1 cellular context compared by ENCODE assay signal in the genomic region with DNA sequence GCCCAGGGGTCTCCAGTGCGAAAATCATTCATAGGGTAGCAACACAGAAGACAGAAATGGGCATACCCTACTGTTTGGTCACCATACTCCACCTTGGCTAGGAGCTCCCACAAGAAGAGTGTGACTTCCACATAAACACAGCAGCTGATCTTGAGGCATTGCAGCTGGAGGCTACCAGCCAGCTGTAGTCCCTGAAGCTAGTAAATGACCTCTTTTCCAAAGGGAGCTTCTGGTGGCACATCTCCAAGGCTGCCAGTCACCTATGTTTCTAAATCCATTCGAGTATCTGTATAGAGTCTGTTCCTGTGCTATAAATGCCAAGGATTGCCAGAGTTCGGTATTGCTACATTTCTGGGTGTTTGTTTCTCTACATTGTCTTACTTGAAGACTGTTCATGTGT.
TF ChIP-seq lines count a peak whose summit lies in the region.

No MANE protein-coding gene starts in this region.

TF ChIP-seq in GM12878, 131 proteins besides CTCF, POLR2A, EP300 and RAD21 (continued from another document):
- TF ChIP-seq, protein P1, sequence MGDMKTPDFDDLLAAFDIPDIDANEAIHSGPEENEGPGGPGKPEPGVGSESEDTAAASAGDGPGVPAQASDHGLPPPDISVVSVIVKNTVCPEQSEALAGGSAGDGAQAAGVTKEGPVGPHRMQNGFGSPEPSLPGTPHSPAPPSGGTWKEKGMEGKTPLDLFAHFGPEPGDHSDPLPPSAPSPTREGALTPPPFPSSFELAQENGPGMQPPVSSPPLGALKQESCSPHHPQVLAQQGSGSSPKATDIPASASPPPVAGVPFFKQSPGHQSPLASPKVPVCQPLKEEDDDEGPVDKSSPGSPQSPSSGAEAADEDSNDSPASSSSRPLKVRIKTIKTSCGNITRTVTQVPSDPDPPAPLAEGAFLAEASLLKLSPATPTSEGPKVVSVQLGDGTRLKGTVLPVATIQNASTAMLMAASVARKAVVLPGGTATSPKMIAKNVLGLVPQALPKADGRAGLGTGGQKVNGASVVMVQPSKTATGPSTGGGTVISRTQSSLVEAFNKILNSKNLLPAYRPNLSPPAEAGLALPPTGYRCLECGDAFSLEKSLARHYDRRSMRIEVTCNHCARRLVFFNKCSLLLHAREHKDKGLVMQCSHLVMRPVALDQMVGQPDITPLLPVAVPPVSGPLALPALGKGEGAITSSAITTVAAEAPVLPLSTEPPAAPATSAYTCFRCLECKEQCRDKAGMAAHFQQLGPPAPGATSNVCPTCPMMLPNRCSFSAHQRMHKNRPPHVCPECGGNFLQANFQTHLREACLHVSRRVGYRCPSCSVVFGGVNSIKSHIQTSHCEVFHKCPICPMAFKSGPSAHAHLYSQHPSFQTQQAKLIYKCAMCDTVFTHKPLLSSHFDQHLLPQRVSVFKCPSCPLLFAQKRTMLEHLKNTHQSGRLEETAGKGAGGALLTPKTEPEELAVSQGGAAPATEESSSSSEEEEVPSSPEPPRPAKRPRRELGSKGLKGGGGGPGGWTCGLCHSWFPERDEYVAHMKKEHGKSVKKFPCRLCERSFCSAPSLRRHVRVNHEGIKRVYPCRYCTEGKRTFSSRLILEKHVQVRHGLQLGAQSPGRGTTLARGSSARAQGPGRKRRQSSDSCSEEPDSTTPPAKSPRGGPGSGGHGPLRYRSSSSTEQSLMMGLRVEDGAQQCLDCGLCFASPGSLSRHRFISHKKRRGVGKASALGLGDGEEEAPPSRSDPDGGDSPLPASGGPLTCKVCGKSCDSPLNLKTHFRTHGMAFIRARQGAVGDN (IDR thresholded peaks at IDR 0.05), result no peak
- TF ChIP-seq TCF12 (IDR thresholded peaks at IDR 0.05; ENCODE audit: low read depth, low read length) (0 out of 2 replicates have a peak, but pooled peaks have one; percentile 22), LARP7 (IDR thresholded peaks at IDR 0.05) (no peak), IKZF1 (conservative IDR thresholded peaks at IDR 0.05) (peak; percentile 47; the same call in 1 of the 2 replicates)
